13 cellular contexts compared by ENCODE assay signal in the genomic region with DNA sequence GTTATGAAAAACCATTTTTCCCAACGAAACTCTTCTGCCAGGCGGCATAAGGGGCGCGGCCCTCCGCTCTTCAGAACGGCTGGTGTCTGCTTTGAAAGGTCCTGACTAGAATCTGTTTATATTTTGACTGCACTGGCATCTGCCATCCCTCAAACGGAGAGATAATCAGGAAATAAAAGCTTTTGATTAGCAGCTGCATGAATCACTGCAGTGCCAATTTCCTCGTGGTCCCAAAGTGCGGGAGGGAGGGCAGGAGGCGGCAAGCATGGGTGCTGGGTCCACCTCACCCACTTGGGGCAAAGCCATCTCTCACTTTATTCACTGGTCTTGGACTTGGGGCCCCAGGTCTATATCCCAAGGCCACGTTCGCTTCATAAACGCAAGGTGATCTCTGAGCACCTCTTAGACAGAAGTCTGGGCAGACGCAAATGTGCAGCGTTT. TPM values are rescaled to one million over a fixed set of nuclear protein-coding genes. Genes with fewer than 3 reads are reported as not detected.
"Had no signal": no experiment of that assay in that cellular context is flagged by ENCODE, and none has a peak within 500 bp of the region (broad histone marks: within the 10 kb centered on the region; RNA-seq: fewer than 3 reads in every experiment).

No MANE protein-coding gene starts in this region.

- H3K4me3 Mint-ChIP-seq: activated CD8-positive, alpha-beta T cell treated with anti-CD3 and anti-CD28 coated beads, Interleukin-2, amount 10 ng/mL, durations not matched to agents 7 days and 5 days; dendritic cell treated with granulocyte-macrophage colony-stimulating factor and Interleukin-4, amounts not matched to agents 40 ng/mL and 50 ng/mL, for 4 days; effector memory CD8-positive, alpha-beta T cell; stimulated activated memory B cell treated with anti-CD40 and anti-IgM and Interleukin-4, amounts not matched to agents 10 μg/mL and 1 μg/mL and 100 μg/mL, for 72 hours; T-helper 1 cell treated with Interleukin-12 subunit alpha and Interleukin-12 subunit beta and Interleukin-4 antibody, amounts not matched to agents 30 μg/mL and 1 μg/mL, for 36 hours had no signal

- H3K36me3 ChIP-seq: tibial artery had no signal

- ATAC-seq: activated CD8-positive, alpha-beta T cell treated with anti-CD3 and anti-CD28 coated beads, Interleukin-2, amount 10 ng/mL, durations not matched to agents 7 days and 5 days; body of pancreas; effector memory CD8-positive, alpha-beta T cell; stimulated activated memory B cell treated with anti-CD40 and anti-IgM and Interleukin-4, amounts not matched to agents 10 μg/mL and 1 μg/mL and 100 μg/mL, for 72 hours had no signal

- H3K9me3 Mint-ChIP-seq: dendritic cell treated with granulocyte-macrophage colony-stimulating factor and Interleukin-4, amounts not matched to agents 40 ng/mL and 50 ng/mL, for 4 days; effector memory CD8-positive, alpha-beta T cell; nephron; stimulated activated memory B cell treated with anti-CD40 and anti-IgM and Interleukin-4, amounts not matched to agents 10 μg/mL and 1 μg/mL and 100 μg/mL, for 72 hours; T-helper 1 cell treated with Interleukin-12 subunit alpha and Interleukin-12 subunit beta and Interleukin-4 antibody, amounts not matched to agents 30 μg/mL and 1 μg/mL, for 36 hours had no signal

- H3K27me3 ChIP-seq: body of pancreas, tibial artery had no signal

- H3K27ac ChIP-seq: body of pancreas, tibial artery had no signal

- H3K9me3 ChIP-seq: body of pancreas, tibial artery had no signal

- H3K27me3 Mint-ChIP-seq: effector memory CD8-positive, alpha-beta T cell had no signal

- H3K4me3 ChIP-seq: body of pancreas, skin epidermis, tibial artery had no signal

- DNase-seq: activated CD4-positive, alpha-beta T cell treated with anti-CD3 and anti-CD28 coated beads for 48 hours; activated CD8-positive, alpha-beta memory T cell treated with anti-CD3 and anti-CD28 coated beads, Interleukin-2, amount 50 U/mL, for 48 hours; activated CD8-positive, alpha-beta T cell treated with anti-CD3 and anti-CD28 coated beads, Interleukin-2, amount 10 ng/mL, durations not matched to agents 7 days and 5 days; activated naive CD4-positive, alpha-beta T cell treated with Interleukin-2 at 50 U/mL for 16 hours; effector memory CD8-positive, alpha-beta T cell; mammary epithelial cell had no signal

- H3K36me3 Mint-ChIP-seq: stimulated activated memory B cell treated with anti-CD40 and anti-IgM and Interleukin-4, amounts not matched to agents 10 μg/mL and 1 μg/mL and 100 μg/mL, for 72 hours had no signal

- H3K27ac Mint-ChIP-seq: activated CD8-positive, alpha-beta T cell treated with anti-CD3 and anti-CD28 coated beads, Interleukin-2, amount 10 ng/mL, durations not matched to agents 7 days and 5 days; dendritic cell treated with granulocyte-macrophage colony-stimulating factor and Interleukin-4, amounts not matched to agents 40 ng/mL and 50 ng/mL, for 4 days; effector memory CD8-positive, alpha-beta T cell; stimulated activated memory B cell treated with anti-CD40 and anti-IgM and Interleukin-4, amounts not matched to agents 10 μg/mL and 1 μg/mL and 100 μg/mL, for 72 hours; T-helper 1 cell treated with Interleukin-12 subunit alpha and Interleukin-12 subunit beta and Interleukin-4 antibody, amounts not matched to agents 30 μg/mL and 1 μg/mL, for 36 hours had no signal

RNA-seq across cellular contexts. Expression of a gene that starts 50.5 kb away (rescaled TPM):
- total RNA-seq: activated CD8-positive, alpha-beta T cell treated with anti-CD3 and anti-CD28 coated beads, Interleukin-2, amount 10 ng/mL, durations not matched to agents 7 days and 5 days had no signal
